In genomic region chr9:18795947-18796705, GRCh38 we compare ENCODE assay signal across 19 cellular contexts.
DNase-seq lines count a peak whose midpoint lies in the region; ATAC-seq and TF ChIP-seq lines count a peak whose summit lies in the region.
"Had no signal": no experiment of that assay in that cellular context is flagged by ENCODE, and none has a peak within 500 bp of the region (broad histone marks: within the 10 kb centered on the region; RNA-seq: fewer than 3 reads in every experiment).

No MANE protein-coding gene starts in this region.

- H3K27ac ChIP-seq in right cardiac atrium (ENCODE audit: low read length) (no peak overlapping the region), brain microvascular endothelial cell (peak overlapping the region; percentile 9)
- H3K27ac ChIP-seq: KMS-11, RWPE1, uterus had no signal

- intact Hi-C loops in right cardiac atrium (cut with DNase I), result loop anchor here in 1 of 4 donors (10.0 kb wide), 1 partner anchor 531 kb away; no protein-coding TSS in a partner anchor
- intact Hi-C loops in cardiac septum (cut with DNase I), result no loop called here

- peaks cover 5% of the 10 kb centered on the region for H3K36me3 ChIP-seq in brain microvascular endothelial cell (replicated peaks)
- H3K36me3 ChIP-seq: uterus had no signal

- in situ Hi-C loops in brain microvascular endothelial cell (cut with HindIII; ENCODE audit: low pct_ligation_motif_present, low sequenced_read_pairs), result no loop called here

- H3K4me3 ChIP-seq in right cardiac atrium (ENCODE audit: low read length) (no peak overlapping the region), brain microvascular endothelial cell (ENCODE audit: low read depth, low read length) (no peak overlapping the region)
- H3K4me3 ChIP-seq: skin epidermis, uterus had no signal

- H3K4me1 ChIP-seq in right cardiac atrium (ENCODE audit: control insufficient read depth, insufficient read depth, low read length), result no peaks in the 10 kb centered on the region
- H3K4me1 ChIP-seq: uterus had no signal

- H3K9me3 ChIP-seq in right cardiac atrium (ENCODE audit: control insufficient read depth, low read length), result no peaks in the 10 kb centered on the region
- H3K9me3 ChIP-seq: uterus had no signal

- 57% methylated on average over 6 of the region's 6 CpGs for whole genome bisulfite sequencing in right cardiac atrium

- DNase-seq in right cardiac atrium, result no peak
- no peak for DNase-seq in cardiac septum (ENCODE audit: low spot score)
- peak; percentile 40 for DNase-seq in brain microvascular endothelial cell
- DNase-seq in iris pigment epithelial cell (ENCODE audit: low read depth), result peak; percentile 77
- no peak for DNase-seq in GM19240 (ENCODE audit: insufficient read length, low spot score)
- no peak for DNase-seq in NCI-H510A treated with DMSO at 0.1 percent for 48 hours (lab: John Stamatoyannopoulos, UW)
- DNase-seq in activated CD4-positive, alpha-beta T cell treated with anti-CD3 and anti-CD28 coated beads for 1 hour, result no peak
- DNase-seq: ACHN; activated CD4-positive, alpha-beta T cell treated with anti-CD3 and anti-CD28 coated beads for 36 hours; activated CD8-positive, alpha-beta memory T cell treated with anti-CD3 and anti-CD28 coated beads, Interleukin-2, amount 50 U/mL, for 48 hours; NCI-H1436; NCI-H526 treated with DMSO at 0.1 percent for 48 hours; nephron progenitor cell; stimulated activated naive CD4-positive, alpha-beta T cell treated with Interleukin-2 at 50 U/mL for 16 hours; uterus had no signal

- H3K27me3 ChIP-seq in right cardiac atrium (ENCODE audit: control insufficient read depth, insufficient read depth) (no peaks in the 10 kb centered on the region), brain microvascular endothelial cell (replicated peaks) (no peaks in the 10 kb centered on the region)
- H3K27me3 ChIP-seq: uterus had no signal

- ATAC-seq in right cardiac atrium, result peak; percentile 47
- ATAC-seq in GM21515 (IDR thresholded peaks at IDR 0.05; ENCODE audit: unreplicated experiment), result no peak
- ATAC-seq: activated CD4-positive, alpha-beta T cell treated with anti-CD3 and anti-CD28 coated beads for 36 hours had no signal

- no peak for TF ChIP-seq CTCF in brain microvascular endothelial cell (IDR thresholded peaks at IDR 0.05; ENCODE audit: low read depth, low read length, missing control alignments)

Comparison
In these comparisons a context has a peak if more than half of its experiments do, and no peak if none do; other contexts are left out.
1. DNase-seq: peak in brain microvascular endothelial cell (single experiment) and iris pigment epithelial cell (single experiment); none in right cardiac atrium (0 of 3), cardiac septum (single experiment), GM19240 (single experiment), NCI-H510A treated with DMSO at 0.1 percent for 48 hours (single experiment) and activated CD4-positive, alpha-beta T cell treated with anti-CD3 and anti-CD28 coated beads for 1 hour (single experiment).